8 cellular contexts compared by ENCODE assay signal in genomic region chr12:12714276-12715001, GRCh38.
A peak's percentile ranks its signal among the peaks of the same experiment; 100 is the strongest.
DNase-seq lines count a peak whose midpoint lies in the region; ATAC-seq and TF ChIP-seq lines count a peak whose summit lies in the region.

No MANE protein-coding gene starts in this region.

- peak; percentile 18 for TF ChIP-seq CTCF in foreskin fibroblast (IDR thresholded peaks at IDR 0.05; ENCODE audit: low read depth, low read length)

- DNase-seq in COLO668 (lab: John Stamatoyannopoulos, UW; ENCODE audit: unreplicated experiment): peak; percentile 15
- DNase-seq in NCI-H2171 (lab: John Stamatoyannopoulos, UW): peak; percentile 27
- DNase-seq in activated T-cell treated with anti-CD3 and anti-CD28 coated beads, Interleukin-2, amount 50 U/mL, for 48 hours: peak; percentile 52 to 60
- peak in 1 of 2 donors; percentile 51 for DNase-seq in foreskin fibroblast
- peak; percentile 82 for DNase-seq in pons (ENCODE audit: low spot score)

- peak overlapping the region; percentile 22 to 36 for H3K4me3 ChIP-seq in foreskin fibroblast (ENCODE audit: low read depth in 1 of 2, low read length in 2 of 2)

- ATAC-seq in GM21515 (IDR thresholded peaks at IDR 0.05; ENCODE audit: unreplicated experiment) (peak; percentile 29), GM18907 (IDR thresholded peaks at IDR 0.05; ENCODE audit: unreplicated experiment) (no peak), GM19452 (IDR thresholded peaks at IDR 0.05; ENCODE audit: unreplicated experiment) (no peak)
